In genomic region chr11:9693801-9694553, GRCh38 we compare ENCODE assay signal across 1 cellular context.
TF ChIP-seq lines count a peak whose summit lies in the region.

No MANE protein-coding gene starts in this region.

TF ChIP-seq in WTC11, 78 proteins besides CTCF, POLR2A, EP300 and RAD21 (continued from another document):
- no peak for TF ChIP-seq ZNF532 (CRISPR knock-in tag; IDR thresholded peaks at IDR 0.05; ENCODE audit: borderline replicate concordance)
- no peak for TF ChIP-seq SMAD4 (CRISPR knock-in tag; IDR thresholded peaks at IDR 0.05)
- no peak for TF ChIP-seq ZNF425 (CRISPR knock-in tag; conservative IDR thresholded peaks at IDR 0.05)
